In genomic region chr11:67382481-67383136, GRCh38 we compare ENCODE assay signal across 9 cellular contexts. TPM values are rescaled to one million over a fixed set of nuclear protein-coding genes. Genes with fewer than 3 reads are reported as not detected.
DNase-seq lines count a peak whose midpoint lies in the region; ATAC-seq and TF ChIP-seq lines count a peak whose summit lies in the region.
"Had no signal": no experiment of that assay in that cellular context is flagged by ENCODE, and none has a peak within 500 bp of the region (broad histone marks: within the 10 kb centered on the region; RNA-seq: fewer than 3 reads in every experiment).

No MANE protein-coding gene starts in this region.

- H2AFZ ChIP-seq in H9 (ENCODE audit: low read length) = no peak overlapping the region

- no peak overlapping the region for H2BK12ac ChIP-seq in H9 (ENCODE audit: insufficient read length, low read depth, low read length)

- peak overlapping the region in 6 of 8 donors; percentile 2 to 80 (median 72) for H3K27ac Mint-ChIP-seq in CD8-positive, alpha-beta memory T cell
- H3K27ac Mint-ChIP-seq in H9 = no peak overlapping the region

- H3K4me3 Mint-ChIP-seq in CD8-positive, alpha-beta memory T cell = no peak overlapping the region
- no peak overlapping the region for H3K4me3 Mint-ChIP-seq in H9

- no peak for TF ChIP-seq POLR2A in right lobe of liver (IDR thresholded peaks at IDR 0.05)

- no peaks in the 10 kb centered on the region for H3K9me3 ChIP-seq in CD8-positive, alpha-beta memory T cell (ENCODE audit: low read length)
- H3K9me3 ChIP-seq in H9 (ENCODE audit: control insufficient read depth, low read depth, low read length) = no peaks in the 10 kb centered on the region
- H3K9me3 ChIP-seq in colonic mucosa = no peaks in the 10 kb centered on the region
- no peaks in the 10 kb centered on the region for H3K9me3 ChIP-seq in right lobe of liver

- no peaks in the 10 kb centered on the region for H3K36me3 Mint-ChIP-seq in CD8-positive, alpha-beta memory T cell
- no peaks in the 10 kb centered on the region for H3K36me3 Mint-ChIP-seq in H9 (ENCODE audit: insufficient read depth in 1 of 3, low read depth in 3 of 3)

- no peak overlapping the region for H3T11ph ChIP-seq in H9 (ENCODE audit: low read length)

- H3K4ac ChIP-seq in H9 (ENCODE audit: low read depth, low read length) = no peak overlapping the region

- no peak overlapping the region for H3K27ac ChIP-seq in CD8-positive, alpha-beta memory T cell (ENCODE audit: low read depth, low read length)
- H3K27ac ChIP-seq in H9 (ENCODE audit: insufficient read length, low read depth, low read length) (no peak overlapping the region), colonic mucosa (no peak overlapping the region), right lobe of liver (no peak overlapping the region)
- H3K27ac ChIP-seq: SK-N-MC had no signal

- peaks cover 8% of the 10 kb centered on the region for H3K4me1 ChIP-seq in CD8-positive, alpha-beta memory T cell (ENCODE audit: insufficient read depth, low read length)
- H3K4me1 ChIP-seq in H9 (ENCODE audit: insufficient read depth, low read length) (no peaks in the 10 kb centered on the region; the same call in 1 of the 2 replicates), colonic mucosa (peaks cover 4% of the 10 kb centered on the region), right lobe of liver (no peaks in the 10 kb centered on the region)

- peaks cover 5% of the 10 kb centered on the region for H3K27me3 ChIP-seq in CD8-positive, alpha-beta memory T cell (ENCODE audit: insufficient read depth, low read length, poor library complexity, severe bottlenecking)
- H3K27me3 ChIP-seq in H9 (ENCODE audit: insufficient read depth, low read length) (no peaks in the 10 kb centered on the region; the same call in 1 of the 2 replicates), colonic mucosa (no peaks in the 10 kb centered on the region), right lobe of liver (no peaks in the 10 kb centered on the region)

- no peak overlapping the region for H2BK15ac ChIP-seq in H9 (ENCODE audit: low read depth, low read length)

- POLR2A ChIA-PET in CD8-positive, alpha-beta memory T cell (lab: Charles Lee) = interaction anchor here (0.5 to 4.3 kb wide), 7 partner anchors 9 to 116 kb away, joined by 3 to 46 read pairs (median 4); partner anchors contain the start of genes CLCF1, POLD4 and RAD9A

- H2BK5ac ChIP-seq in H9 (ENCODE audit: insufficient read length, low read length) = no peak overlapping the region

- no peak overlapping the region for H3K9ac ChIP-seq in H9 (ENCODE audit: extremely low read depth, insufficient read length, low read length)
- peak overlapping the region in 1 of 2 donors; percentile 55 for H3K9ac ChIP-seq in colonic mucosa (ENCODE audit: low read depth in 2 of 2, low read length in 2 of 2)

- TF ChIP-seq CTCF in H9 (conservative IDR thresholded peaks at IDR 0.05) (peak; percentile 97), colonic mucosa (IDR thresholded peaks at IDR 0.05) (peak; percentile 95), right lobe of liver (IDR thresholded peaks at IDR 0.05) (peak; percentile 92 to 98 (median 95))

- H3K79me1 ChIP-seq in H9 (ENCODE audit: insufficient read depth, low read depth, low read length, poor library complexity, severe bottlenecking) = no peaks in the 10 kb centered on the region

- H3K79me2 ChIP-seq in H9 (ENCODE audit: insufficient read depth, low read length) = no peaks in the 10 kb centered on the region

- no peak overlapping the region for H4K91ac ChIP-seq in H9 (ENCODE audit: insufficient read length, low read depth, low read length)

- DNase-seq in CD8-positive, alpha-beta memory T cell = peak; percentile 76 to 88 (median 77)
- peak; percentile 83 for DNase-seq in H9
- DNase-seq in NCI-H460 (ENCODE audit: extremely low read depth, low read depth) = peak; percentile 76
- DNase-seq in activated CD4-positive, alpha-beta T cell treated with anti-CD3 and anti-CD28 coated beads for 48 hours = peak; percentile 89
- peak; percentile 88 for DNase-seq in colonic mucosa
- DNase-seq in right lobe of liver = peak; percentile 76 to 81 (median 81)
- DNase-seq in stimulated activated CD8-positive, alpha-beta memory T cell treated with anti-CD3 and anti-CD28 coated beads, Interleukin-12 subunit alpha, Interleukin-12 subunit beta, amount 100 ng/mL, for 1 hour (ENCODE audit: low read depth) = peak; percentile 76

- H3K18ac ChIP-seq in H9 (ENCODE audit: insufficient read length, low read depth, low read length) = no peak overlapping the region

- H4K8ac ChIP-seq in H9 (replicated peaks; ENCODE audit: insufficient read length, low read depth, low read length) = no peak overlapping the region

- no peaks in the 10 kb centered on the region for H3K36me3 ChIP-seq in CD8-positive, alpha-beta memory T cell (ENCODE audit: insufficient read depth, low read length)
- H3K36me3 ChIP-seq in colonic mucosa (no peaks in the 10 kb centered on the region), right lobe of liver (no peaks in the 10 kb centered on the region)

- no peak overlapping the region for H3K4me3 ChIP-seq in CD8-positive, alpha-beta memory T cell (ENCODE audit: low read length)
- H3K4me3 ChIP-seq in colonic mucosa = no peak overlapping the region
- no peak overlapping the region for H3K4me3 ChIP-seq in right lobe of liver
- H3K4me3 ChIP-seq: SK-N-MC had no signal

- no peak overlapping the region for H3K4me2 ChIP-seq in H9 (ENCODE audit: insufficient read depth, insufficient read length, low read length)

- intact Hi-C loops in colonic mucosa (cut with DNase I) (loop anchor here (5.0 kb wide), 2 partner anchors 35 to 115 kb away; partner anchors contain the start of gene GRK2), right lobe of liver (cut with DNase I) (loop anchor here (5.0 to 10.0 kb wide), 2 partner anchors 35 to 108 kb away; no protein-coding TSS in a partner anchor)

- no peak overlapping the region for H4K5ac ChIP-seq in H9 (ENCODE audit: insufficient read length, low read depth, low read length)

- no peak overlapping the region for H3K14ac ChIP-seq in H9 (ENCODE audit: insufficient read depth, low read length)

- no peak overlapping the region for H2BK20ac ChIP-seq in H9 (ENCODE audit: low read depth, low read length, poor library complexity, severe bottlenecking)

- no peaks in the 10 kb centered on the region for H3K9me3 Mint-ChIP-seq in CD8-positive, alpha-beta memory T cell
- no peaks in the 10 kb centered on the region for H3K9me3 Mint-ChIP-seq in H9

- CTCF ChIA-PET in CD8-positive, alpha-beta memory T cell (lab: Charles Lee) = interaction anchor here (0.6 to 25.1 kb wide), 27 partner anchors 9 to 196 kb away, joined by 3 to 860 read pairs (median 6); partner anchors contain the start of genes CLCF1, POLD4, PPP1CA and RAD9A

- peaks cover 5 to 16% (median 11%) of the 10 kb centered on the region in 3 donors for H3K4me1 Mint-ChIP-seq in CD8-positive, alpha-beta memory T cell
- peaks cover 20 to 22% of the 10 kb centered on the region in 2 experiments for H3K4me1 Mint-ChIP-seq in H9

- no peak overlapping the region for H3K56ac ChIP-seq in H9 (ENCODE audit: insufficient read length, low read depth, low read length)

- H2BK120ac ChIP-seq in H9 (ENCODE audit: low read depth, low read length, poor library complexity, severe bottlenecking) = no peak overlapping the region

- no CpG with 5 or more reads among the region's 12 CpGs for WGBS in H9 (ENCODE audit: extremely low coverage, insufficient read length, low lambda C conversion rate)
- WGBS in right lobe of liver (ENCODE audit: insufficient coverage, low coverage, low lambda C conversion rate, missing lambda C conversion rate) = 19% methylated on average over 8 of the region's 12 CpGs

- no peak overlapping the region for H2AK5ac ChIP-seq in H9 (ENCODE audit: insufficient read length, low read length)

- ATAC-seq in right lobe of liver (peak; percentile 92 to 96 (median 93)), GM21619 (IDR thresholded peaks at IDR 0.05; ENCODE audit: unreplicated experiment) (no peak)

- H3K23me2 ChIP-seq in H9 (ENCODE audit: insufficient read length, low read depth, low read length, poor library complexity, severe bottlenecking) = no peaks in the 10 kb centered on the region

- no peaks in the 10 kb centered on the region for H4K20me1 ChIP-seq in H9 (ENCODE audit: control insufficient read depth, insufficient read depth, insufficient read length)

- H3K23ac ChIP-seq in H9 (ENCODE audit: insufficient read length, low read depth, low read length) = no peak overlapping the region

- peaks cover 0 to 3% of the 10 kb centered on the region in 2 donors for H3K27me3 Mint-ChIP-seq in CD8-positive, alpha-beta memory T cell
- H3K27me3 Mint-ChIP-seq in H9 (ENCODE audit: low read depth) = peaks cover 49% of the 10 kb centered on the region

RNA-seq across cellular contexts. Expression of gene RAD9A, which starts 9.2 kb away (rescaled TPM):
- total RNA-seq in CD8-positive, alpha-beta memory T cell = 10 to 100 TPM; 36.8 to 38.8 TPM
- polyA plus RNA-seq in CD8-positive, alpha-beta memory T cell = 9.4 TPM
- 20.9 and 23.8 TPM in 2 replicates for total RNA-seq in H9 (2021)
- total RNA-seq in NCI-H460 (2014; rRNA removed; shearing (Covaris generic)) = 4.2 and 5.9 TPM in 2 replicates
- 14.6 and 20.8 TPM in 2 replicates for polyA plus RNA-seq in NCI-H460 (2014; cell fraction: nucleus; rRNA removed)
- 10 to 100 TPM; 21.8 to 35.1 TPM for total RNA-seq in colonic mucosa
- 10 to 100 TPM in 2 of 6 experiments, 1 to 10 TPM in 4; 5.3 to 13.2 (median 6.2) TPM for total RNA-seq in right lobe of liver

RNA-seq across cellular contexts. Expression of gene CLCF1, which starts 9.2 kb away (rescaled TPM):
- total RNA-seq in CD8-positive, alpha-beta memory T cell = 1 to 10 TPM; 3.5 to 4.2 TPM
- 4.6 TPM for polyA plus RNA-seq in CD8-positive, alpha-beta memory T cell
- total RNA-seq in H9 (2021) (1.6 and 2.1 TPM in 2 replicates), colonic mucosa (1 to 10 TPM; 1.7 to 4.0 TPM), right lobe of liver (1 to 10 TPM in 3 of 6 experiments, under 1 TPM in 3; 0.44 to 3.8 (median 1.3) TPM)
- total RNA-seq in NCI-H460 (2014; rRNA removed; shearing (Covaris generic)) = 4.9 and 5.3 TPM in 2 replicates
- 21.2 TPM in 2 replicates for polyA plus RNA-seq in NCI-H460 (2014; cell fraction: nucleus; rRNA removed)

RNA-seq across cellular contexts. Expression of gene PPP1CA, which starts 19.0 kb away (rescaled TPM):
- total RNA-seq in CD8-positive, alpha-beta memory T cell = 100 to 1,000 TPM; 338 to 357 TPM
- polyA plus RNA-seq in CD8-positive, alpha-beta memory T cell = 564 TPM
- total RNA-seq in H9 (2021) (205 and 214 TPM in 2 replicates), colonic mucosa (100 to 1,000 TPM; 242 to 280 TPM), right lobe of liver (100 to 1,000 TPM in 2 of 6 experiments, 10 to 100 TPM in 4; 64.2 to 102 (median 71.1) TPM)
- total RNA-seq in NCI-H460 (2014; rRNA removed; shearing (Covaris generic)) = 137 and 159 TPM in 2 replicates
- polyA plus RNA-seq in NCI-H460 (2014; cell fraction: nucleus; rRNA removed) = 105 and 122 TPM in 2 replicates

RNA-seq across cellular contexts. Expression of gene TBC1D10C, which starts 21.3 kb away (rescaled TPM):
- 100 to 1,000 TPM; 102 to 105 TPM for total RNA-seq in CD8-positive, alpha-beta memory T cell
- polyA plus RNA-seq in CD8-positive, alpha-beta memory T cell = 331 TPM
- total RNA-seq in H9 (2021) (0.28 and 0.44 TPM in 2 replicates), colonic mucosa (1 to 10 TPM; 3.9 to 5.2 TPM), right lobe of liver (1 to 10 TPM in 5 of 6 experiments, under 1 TPM in 1; 0.73 to 2.7 (median 1.9) TPM)
- total RNA-seq in NCI-H460 (2014; rRNA removed; shearing (Covaris generic)) = not detected in 2 replicates
- not detected in 2 replicates for polyA plus RNA-seq in NCI-H460 (2014; cell fraction: nucleus; rRNA removed)

RNA-seq across cellular contexts. Expression of gene POLD4, which starts 29.3 kb away (rescaled TPM):
- 10 to 100 TPM; 32.3 to 37.8 TPM for total RNA-seq in CD8-positive, alpha-beta memory T cell
- polyA plus RNA-seq in CD8-positive, alpha-beta memory T cell = 91.2 TPM
- 19.5 and 22.3 TPM in 2 replicates for total RNA-seq in H9 (2021)
- total RNA-seq in NCI-H460 (2014; rRNA removed; shearing (Covaris generic)) = 62.8 and 75.5 TPM in 2 replicates
- 91.6 and 132 TPM in 2 replicates for polyA plus RNA-seq in NCI-H460 (2014; cell fraction: nucleus; rRNA removed)
- total RNA-seq in colonic mucosa = 100 to 1,000 TPM; 186 to 203 TPM
- total RNA-seq in right lobe of liver = 100 to 1,000 TPM in 2 of 6 experiments, 10 to 100 TPM in 4; 70.5 to 216 (median 97.9) TPM

Comparison
In these comparisons a context has a peak if more than half of its experiments do, and no peak if none do; other contexts are left out.
1. H3K27ac Mint-ChIP-seq: peak in CD8-positive, alpha-beta memory T cell (6 of 8); none in H9 (0 of 3).
2. Peak in every context shown above with its lines, with median percentiles within 50 percentile points of each other: DNase-seq and CTCF ChIP-seq.